In the genomic region with DNA sequence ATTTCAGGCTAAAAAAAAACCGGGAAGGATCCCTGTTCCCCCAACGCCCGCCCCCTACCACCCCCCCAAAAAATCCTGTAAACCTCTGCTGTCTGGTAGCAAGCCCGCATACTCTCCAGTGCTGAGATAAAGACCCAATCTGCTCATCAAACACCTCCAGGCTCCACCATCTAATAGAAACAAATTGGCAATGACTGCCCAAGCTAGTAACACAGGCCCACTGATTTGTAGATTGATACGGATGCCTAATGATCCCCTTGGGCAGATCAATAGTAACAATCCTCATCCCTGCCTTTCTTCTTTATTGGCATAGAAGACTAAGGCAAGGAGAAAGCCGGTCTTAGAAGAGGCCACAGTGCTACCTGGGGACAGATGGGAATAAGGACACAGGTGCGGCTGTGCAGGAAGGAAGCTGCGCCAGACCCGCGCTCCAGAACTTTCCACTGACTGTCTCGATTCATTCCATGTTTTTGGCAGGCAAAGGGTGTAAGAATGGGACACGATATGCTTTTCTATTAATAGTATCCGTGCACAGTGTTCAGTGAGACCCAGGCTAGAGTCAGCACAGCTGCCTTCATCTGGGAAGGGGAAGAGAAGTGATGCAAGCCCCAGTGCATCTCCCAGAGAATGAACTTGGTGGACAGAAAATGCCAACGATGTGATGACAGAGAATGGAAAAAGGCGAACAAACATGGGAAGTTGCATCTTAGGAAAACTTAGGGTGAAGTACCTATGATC, we compare ENCODE assay signal across 17 cellular contexts.
DNase-seq lines count a peak whose midpoint lies in the region; ATAC-seq and TF ChIP-seq lines count a peak whose summit lies in the region.
"Had no signal": no experiment of that assay in that cellular context is flagged by ENCODE, and none has a peak within 500 bp of the region (broad histone marks: within the 10 kb centered on the region; RNA-seq: fewer than 3 reads in every experiment).

No MANE protein-coding gene starts in this region.

- no peaks in the 10 kb centered on the region for H3K9me3 Mint-ChIP-seq in neural progenitor cell

- H3K4me1 Mint-ChIP-seq in neural progenitor cell = peaks cover 62% of the 10 kb centered on the region

- H3K27ac Mint-ChIP-seq in neural progenitor cell = peak overlapping the region; percentile 26

- no peak for DNase-seq in Right ventricle myocardium inferior (ENCODE audit: missing footprints)
- no peak for DNase-seq in right atrium auricular region (ENCODE audit: low spot score)
- DNase-seq in heart right ventricle = peak in 1 of 2 donors; percentile 15
- no peak for DNase-seq in neural progenitor cell (ENCODE audit: low spot score)
- no peak for DNase-seq in hepatocyte (ENCODE audit: low spot score)
- no peak for DNase-seq in NOMO-1 (lab: John Stamatoyannopoulos, UW; ENCODE audit: unreplicated experiment in 2 of 2)
- DNase-seq: Calu3, Kasumi-1, NCI-H1092 treated with DMSO at 0.1 percent for 48 hours, NCI-H1436 treated with DMSO at 0.1 percent for 48 hours, NCI-H187 treated with DMSO at 0.1 percent for 48 hours, NCI-H524, NCI-H774, PC-9, SHP77 had no signal

- H3K27me3 Mint-ChIP-seq in neural progenitor cell (ENCODE audit: insufficient read depth, low read depth) = peaks cover 5% of the 10 kb centered on the region

- H3K27ac ChIP-seq in right atrium auricular region (no peak overlapping the region), heart right ventricle (peak overlapping the region in 4 of 10 donors; percentile 18 to 48 (median 21)), neural progenitor cell (no peak overlapping the region), hepatocyte (no peak overlapping the region)
- H3K27ac ChIP-seq: PC-9 had no signal

- intact Hi-C loops in Right ventricle myocardium inferior (cut with DNase I) = no loop called here
- intact Hi-C loops in heart right ventricle (cut with DNase I) = loop anchor here in 3 of 10 donors (10.0 kb wide), 3 partner anchors 66 to 1764 kb away; no protein-coding TSS in a partner anchor

- H3F3A ChIP-seq in neural progenitor cell (ENCODE audit: low read depth) = peaks cover 8% of the 10 kb centered on the region

- H3K4me3 ChIP-seq in right atrium auricular region (no peak overlapping the region), heart right ventricle (peak overlapping the region in 1 of 10 donors; percentile 41), neural progenitor cell (no peak overlapping the region), hepatocyte (no peak overlapping the region)
- H3K4me3 ChIP-seq: K562, PC-9 had no signal

- no peaks in the 10 kb centered on the region for H3K79me2 ChIP-seq in neural progenitor cell (ENCODE audit: low read depth)
- no peaks in the 10 kb centered on the region for H3K79me2 ChIP-seq in hepatocyte

- TF ChIP-seq CTCF in right atrium auricular region (IDR thresholded peaks at IDR 0.05) = no peak
- no peak for TF ChIP-seq CTCF in heart right ventricle (IDR thresholded peaks at IDR 0.05)
- TF ChIP-seq CTCF in neural progenitor cell (IDR thresholded peaks at IDR 0.05) = no peak
- TF ChIP-seq CTCF in hepatocyte (IDR thresholded peaks at IDR 0.05; ENCODE audit: poor library complexity) = no peak

- no peaks in the 10 kb centered on the region for H3K36me3 Mint-ChIP-seq in neural progenitor cell

- H3K9me3 ChIP-seq in right atrium auricular region (no peaks in the 10 kb centered on the region), heart right ventricle (no peaks in the 10 kb centered on the region), neural progenitor cell (ENCODE audit: low read depth) (no peaks in the 10 kb centered on the region), hepatocyte (ENCODE audit: low read depth) (no peaks in the 10 kb centered on the region)

- ATAC-seq in Right ventricle myocardium inferior (peak; percentile 77), heart right ventricle (peak in 7 of 8 donors; percentile 67 to 95 (median 84)), HG03521 (IDR thresholded peaks at IDR 0.05; ENCODE audit: unreplicated experiment) (no peak)
- ATAC-seq: K562 had no signal

- no peak overlapping the region for H2AFZ ChIP-seq in neural progenitor cell (replicated peaks)
- no peak overlapping the region for H2AFZ ChIP-seq in hepatocyte
- H2AFZ ChIP-seq: PC-9 had no signal

- 28 to 32% methylated on average over 15 of the region's 15 CpGs for WGBS in heart right ventricle, 2 donors
- WGBS in hepatocyte (ENCODE audit: low lambda C conversion rate, missing lambda C conversion rate) = 75% methylated on average over 15 of the region's 15 CpGs

- H4K20me1 ChIP-seq in neural progenitor cell (ENCODE audit: low read depth) (no peaks in the 10 kb centered on the region), hepatocyte (ENCODE audit: insufficient read depth, poor library complexity, severe bottlenecking) (no peaks in the 10 kb centered on the region)

- H3K4me2 ChIP-seq in neural progenitor cell = no peak overlapping the region
- no peak overlapping the region for H3K4me2 ChIP-seq in hepatocyte
- H3K4me2 ChIP-seq: PC-9 had no signal

- no peak overlapping the region for H3K9ac ChIP-seq in neural progenitor cell

- no peaks in the 10 kb centered on the region for H3K9me2 ChIP-seq in hepatocyte (replicated peaks; ENCODE audit: insufficient read depth)

- H3K27me3 ChIP-seq in right atrium auricular region (no peaks in the 10 kb centered on the region), heart right ventricle (peaks cover 0 to 68% (median 53%) of the 10 kb centered on the region in 7 donors), neural progenitor cell (no peaks in the 10 kb centered on the region), hepatocyte (peaks cover 12% of the 10 kb centered on the region)

- H3K4me3 Mint-ChIP-seq in neural progenitor cell = no peak overlapping the region

- H3K4me1 ChIP-seq in right atrium auricular region (peaks cover 0 to 12% of the 10 kb centered on the region in 2 donors), heart right ventricle (peaks cover 0 to 15% (median 0%) of the 10 kb centered on the region in 9 donors), neural progenitor cell (peaks cover 41% of the 10 kb centered on the region), hepatocyte (ENCODE audit: insufficient read depth) (peaks cover 12% of the 10 kb centered on the region)

- no peaks in the 10 kb centered on the region for H3K36me3 ChIP-seq in right atrium auricular region
- H3K36me3 ChIP-seq in heart right ventricle = no peaks in the 10 kb centered on the region
- no peaks in the 10 kb centered on the region for H3K36me3 ChIP-seq in neural progenitor cell
- H3K36me3 ChIP-seq in hepatocyte (replicated peaks; ENCODE audit: insufficient read depth, low read depth) = no peaks in the 10 kb centered on the region
